24 cellular contexts compared by ENCODE assay signal in the genomic region with DNA sequence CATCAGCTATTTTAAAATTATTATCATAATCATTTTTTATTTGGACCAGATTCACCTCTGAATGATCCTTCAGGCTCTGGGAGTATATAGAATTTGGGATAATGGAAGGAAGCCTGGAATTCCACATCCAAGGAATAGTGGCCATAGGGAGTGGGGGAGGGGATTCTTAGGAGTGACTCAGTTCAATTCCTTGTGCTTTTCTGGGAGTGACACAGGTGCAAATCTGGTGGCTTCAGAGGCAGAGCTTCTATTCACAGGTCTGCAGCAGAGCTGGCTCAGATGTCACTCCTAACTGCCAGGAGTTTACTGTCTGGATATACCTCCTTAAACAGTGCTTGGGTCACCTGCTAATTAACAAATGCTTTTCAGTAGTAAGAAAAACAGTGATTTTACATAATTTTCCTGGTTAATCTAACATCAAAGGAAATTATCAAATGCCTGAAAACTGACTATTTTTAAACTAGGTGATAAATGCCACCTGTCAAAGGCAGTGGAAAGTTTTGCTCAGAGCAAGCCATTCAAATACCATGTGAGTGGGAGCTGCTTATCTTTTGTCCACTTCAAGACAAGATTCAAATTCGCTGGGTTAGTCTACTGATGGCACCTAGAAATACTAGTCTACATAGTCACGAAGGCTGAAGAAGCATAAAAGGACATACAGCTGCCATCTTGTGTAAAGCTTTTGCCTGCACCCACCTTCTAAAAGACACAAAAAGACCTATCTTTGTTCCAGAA.
DNase-seq lines count a peak whose midpoint lies in the region; ATAC-seq and TF ChIP-seq lines count a peak whose summit lies in the region.
"Had no signal": no experiment of that assay in that cellular context is flagged by ENCODE, and none has a peak within 500 bp of the region (broad histone marks: within the 10 kb centered on the region; RNA-seq: fewer than 3 reads in every experiment).

No MANE protein-coding gene starts in this region.

- peak overlapping the region; percentile 49 for H3K4me2 ChIP-seq in KMS-11

- no peak overlapping the region for H3K4me3 Mint-ChIP-seq in mesothelial cell of epicardium
- H3K4me3 Mint-ChIP-seq: activated CD4-positive, alpha-beta T cell treated with anti-CD3 and anti-CD28 coated beads for 36 hours; activated naive CD8-positive, alpha-beta T cell; HFFc6; immature natural killer cell; type B pancreatic cell had no signal

- H3K27me3 ChIP-seq in KMS-11 (ENCODE audit: insufficient read depth, low read depth) (no peaks in the 10 kb centered on the region), body of pancreas (no peaks in the 10 kb centered on the region)
- H3K27me3 ChIP-seq: BE2C had no signal

- peaks cover 61% of the 10 kb centered on the region for H3K4me1 ChIP-seq in KMS-11 (ENCODE audit: low read depth, poor library complexity, severe bottlenecking)
- peaks cover 37% of the 10 kb centered on the region for H3K4me1 ChIP-seq in body of pancreas
- H3K4me1 ChIP-seq: lower lobe of right lung had no signal

- H3K9me3 Mint-ChIP-seq in mesothelial cell of epicardium = no peaks in the 10 kb centered on the region
- H3K9me3 Mint-ChIP-seq: brain; HFFc6; stimulated activated naive CD8-positive, alpha-beta T cell treated with anti-CD3 and anti-CD28 coated beads, Interleukin-15, amount 100 ng/mL, for 72 hours; type B pancreatic cell had no signal

- WGBS in body of pancreas, 2 donors = 31% methylated on average over 2 of the region's 2 CpGs

- H3K9ac ChIP-seq in KMS-11 = no peak overlapping the region

- H3K36me3 ChIP-seq in KMS-11 (ENCODE audit: insufficient read depth) (no peaks in the 10 kb centered on the region), body of pancreas (replicated peaks in 1 of 2; ENCODE audit: insufficient read depth in 1 of 2, low read depth in 2 of 2) (no peaks in the 10 kb centered on the region)
- H3K36me3 ChIP-seq: lower lobe of right lung had no signal

- H3K4me1 Mint-ChIP-seq in mesothelial cell of epicardium = peaks cover 39% of the 10 kb centered on the region
- H3K4me1 Mint-ChIP-seq: activated CD4-positive, alpha-beta T cell treated with anti-CD3 and anti-CD28 coated beads for 36 hours; immature natural killer cell had no signal

- no peak for TF ChIP-seq POLR2A in body of pancreas (IDR thresholded peaks at IDR 0.05)

- H4K20me1 ChIP-seq in KMS-11 (ENCODE audit: insufficient read depth) = no peaks in the 10 kb centered on the region

- no peak for ATAC-seq in body of pancreas
- ATAC-seq: activated CD4-positive, alpha-beta T cell treated with anti-CD3 and anti-CD28 coated beads for 36 hours; lower lobe of right lung; Panc1 had no signal

- DNase-seq in NCI-H146 (lab: John Stamatoyannopoulos, UW) = peak; percentile 7
- no peak for DNase-seq in NCI-H146 treated with DMSO at 0.1 percent for 48 hours (lab: John Stamatoyannopoulos, UW; ENCODE audit: unreplicated experiment)
- peak in 3 of 4 donors; percentile 37 to 49 (median 42) for DNase-seq in body of pancreas
- no peak for DNase-seq in mesothelial cell of epicardium (ENCODE audit: low spot score in 2 of 2, unreplicated experiment in 2 of 2)
- DNase-seq in DMS79 (lab: John Stamatoyannopoulos, UW) = no peak
- no peak for DNase-seq in SIG-M5 (lab: John Stamatoyannopoulos, UW)
- no peak for DNase-seq in AG08395 (ENCODE audit: low spot score)
- DNase-seq: activated CD4-positive, alpha-beta T cell treated with anti-CD3 and anti-CD28 coated beads for 36 hours; BE2C; glutamatergic neuron; HFFc6; immature natural killer cell; lower lobe of right lung; NCI-H226; stimulated activated CD4-positive, alpha-beta T cell treated with anti-CD3 and anti-CD28 coated beads, Interleukin-4, amount 100 ng/mL, for 4 hours; stimulated activated naive CD8-positive, alpha-beta T cell treated with anti-CD3 and anti-CD28 coated beads, Interleukin-15, amount 100 ng/mL, for 72 hours; T1000 had no signal

- H3K27me3 Mint-ChIP-seq in mesothelial cell of epicardium (ENCODE audit: low read depth) = no peaks in the 10 kb centered on the region
- H3K27me3 Mint-ChIP-seq: activated naive CD8-positive, alpha-beta T cell; brain; stimulated activated naive CD8-positive, alpha-beta T cell treated with anti-CD3 and anti-CD28 coated beads, Interleukin-15, amount 100 ng/mL, for 72 hours; type B pancreatic cell had no signal

- intact Hi-C loops in body of pancreas (cut with DNase I) = no loop called here

- H3K27ac Mint-ChIP-seq in mesothelial cell of epicardium = peak overlapping the region; percentile 47
- H3K27ac Mint-ChIP-seq: activated CD4-positive, alpha-beta T cell treated with anti-CD3 and anti-CD28 coated beads for 36 hours; activated naive CD8-positive, alpha-beta T cell; immature natural killer cell; type B pancreatic cell had no signal

- H3K9me3 ChIP-seq in body of pancreas = no peaks in the 10 kb centered on the region
- H3K9me3 ChIP-seq: BE2C, lower lobe of right lung had no signal

- no peak overlapping the region for H3K4me3 ChIP-seq in KMS-11 (IDR thresholded peaks at IDR 0.05; ENCODE audit: insufficient read depth, low read depth, low read length)
- H3K4me3 ChIP-seq in body of pancreas = no peak overlapping the region
- H3K4me3 ChIP-seq: coronary artery, lower lobe of right lung, SK-N-MC had no signal

- H3K36me3 Mint-ChIP-seq in mesothelial cell of epicardium = no peaks in the 10 kb centered on the region
- H3K36me3 Mint-ChIP-seq: brain, immature natural killer cell, type B pancreatic cell had no signal

- peak overlapping the region; percentile 42 for H3K27ac ChIP-seq in KMS-11
- H3K27ac ChIP-seq in body of pancreas = peak overlapping the region in 2 of 4 donors; percentile 26 to 54
- H3K27ac ChIP-seq: coronary artery, lower lobe of right lung, SK-N-MC had no signal

- TF ChIP-seq CTCF in KMS-11 (conservative IDR thresholded peaks at IDR 0.05; ENCODE audit: low read depth, low read length) = no peak
- no peak for TF ChIP-seq CTCF in body of pancreas (IDR thresholded peaks at IDR 0.05)
- TF ChIP-seq CTCF in mesothelial cell of epicardium (IDR thresholded peaks at IDR 0.05; ENCODE audit: unreplicated experiment) = no peak

- no peaks in the 10 kb centered on the region for H3K79me2 ChIP-seq in KMS-11 (ENCODE audit: insufficient read depth, low read depth)

- H2AFZ ChIP-seq in KMS-11 (ENCODE audit: low read depth) = no peak overlapping the region

Comparison
In these comparisons a context has a peak if more than half of its experiments do, and no peak if none do; other contexts are left out.
1. DNase-seq: peak in NCI-H146 (single experiment) and body of pancreas (3 of 4); none in NCI-H146 treated with DMSO at 0.1 percent for 48 hours (single experiment), mesothelial cell of epicardium (0 of 2), DMS79 (single experiment), SIG-M5 (single experiment) and AG08395 (single experiment).